ENCODE assay signal across 12 cellular contexts in genomic region chr20:45917790-45918141, GRCh38. TPM values are rescaled to one million over a fixed set of nuclear protein-coding genes. Genes with fewer than 3 reads are reported as not detected.
DNase-seq lines count a peak whose midpoint lies in the region; ATAC-seq and TF ChIP-seq lines count a peak whose summit lies in the region.
"Had no signal": no experiment of that assay in that cellular context is flagged by ENCODE, and none has a peak within 500 bp of the region (broad histone marks: within the 10 kb centered on the region; RNA-seq: fewer than 3 reads in every experiment).

No MANE protein-coding gene starts in this region.

- no peak for TF ChIP-seq POLR2A in stomach (IDR thresholded peaks at IDR 0.05)

- H3K4me3 ChIP-seq in dorsolateral prefrontal cortex (no peak overlapping the region), liver (ENCODE audit: low read depth in 1 of 3, low read length in 3 of 3) (no peak overlapping the region), stomach (no peak overlapping the region)

- H3K27ac ChIP-seq in dorsolateral prefrontal cortex (peak overlapping the region in 57 of 59 donors; percentile 5 to 93 (median 77)), liver (ENCODE audit: low read depth in 1 of 2, low read length in 2 of 2) (peak overlapping the region; percentile 54 to 64), stomach (peak overlapping the region; percentile 29 to 83 (median 52))
- H3K27ac ChIP-seq: foreskin keratinocyte had no signal

- H3K9me3 ChIP-seq in liver (ENCODE audit: control insufficient read depth in 4 of 4, low read length in 3 of 4) (no peaks in the 10 kb centered on the region), stomach (no peaks in the 10 kb centered on the region)

- TF ChIP-seq CTCF in dorsolateral prefrontal cortex (IDR thresholded peaks at IDR 0.05 in 54 of 56, conservative IDR thresholded peaks at IDR 0.05 in 2 of 56; ENCODE audit: low read depth in 1 of 56, partially characterized antibody in 56 of 56): no peak
- no peak for TF ChIP-seq CTCF in liver (IDR thresholded peaks at IDR 0.05; ENCODE audit: low read depth, low read length, missing input control)
- TF ChIP-seq CTCF in stomach (IDR thresholded peaks at IDR 0.05): no peak

- 79% methylated on average over 5 of the region's 5 CpGs for WGBS in liver
- 63 to 83% (median 70%) methylated on average over 5 of the region's 5 CpGs for WGBS in stomach, 5 donors

- H3K4me1 ChIP-seq in liver (ENCODE audit: control insufficient read depth in 4 of 4, insufficient read depth in 4 of 4, low read length in 3 of 4) (peaks cover 0 to 16% (median 2%) of the 10 kb centered on the region in 4 donors), stomach (peaks cover 19 to 67% (median 37%) of the 10 kb centered on the region in 4 donors)

- no peak for ATAC-seq in HG03159 (IDR thresholded peaks at IDR 0.05; ENCODE audit: unreplicated experiment)
- ATAC-seq: foreskin keratinocyte had no signal

- no peaks in the 10 kb centered on the region for H3K27me3 ChIP-seq in dorsolateral prefrontal cortex
- H3K27me3 ChIP-seq in liver (ENCODE audit: control insufficient read depth in 4 of 4, insufficient read depth in 4 of 4, low read length in 3 of 4): no peaks in the 10 kb centered on the region
- H3K27me3 ChIP-seq in stomach: no peaks in the 10 kb centered on the region

- no peak for TF ChIP-seq EP300 in stomach (IDR thresholded peaks at IDR 0.05)

- H3K36me3 ChIP-seq in liver (ENCODE audit: control insufficient read depth in 4 of 4, insufficient read depth in 3 of 4, low read depth in 1 of 4, low read length in 3 of 4) (no peaks in the 10 kb centered on the region), stomach (no peaks in the 10 kb centered on the region)

- intact Hi-C loops in dorsolateral prefrontal cortex (cut with DNase I) (no loop called here), stomach (cut with DNase I; ENCODE audit: low total_unique reads) (no loop called here)

- no peak for TF ChIP-seq RAD21 in liver (IDR thresholded peaks at IDR 0.05)

- DNase-seq in NCI-H524 treated with DMSO at 0.1 percent for 48 hours (lab: John Stamatoyannopoulos, UW) (peak; percentile 85), dorsolateral prefrontal cortex (peak in 4 of 10 donors; percentile 41 to 71 (median 63)), stomach (no peak), mucosa of gallbladder (ENCODE audit: low spot score) (no peak), KG1 (lab: John Stamatoyannopoulos, UW) (no peak), NCI-H1436 (lab: John Stamatoyannopoulos, UW) (no peak)
- DNase-seq: foreskin keratinocyte, MM.1S, NCI-H510A treated with DMSO at 0.1 percent for 48 hours had no signal

- no peak overlapping the region for H3K9ac ChIP-seq in liver (ENCODE audit: low read depth in 1 of 2, low read length in 2 of 2)

TF ChIP-seq in liver, 16 proteins besides CTCF, POLR2A, EP300 and RAD21:
- no peak for TF ChIP-seq NR2F2 (IDR thresholded peaks at IDR 0.05)

RNA-seq across cellular contexts. Expression of gene PLTP, which starts 5.8 kb away (rescaled TPM):
- total RNA-seq in dorsolateral prefrontal cortex (100 to 1,000 TPM in 9 of 120 experiments, 10 to 100 TPM in 111; 26.9 to 232 (median 59.4) TPM), liver (10 to 100 TPM; 66.5 to 69.5 TPM), stomach (100 to 1,000 TPM in 2 of 5 donors, 10 to 100 TPM in 3; 22.0 to 313 (median 70.1) TPM), mucosa of gallbladder (111 TPM)
- polyA plus RNA-seq in liver (10 to 100 TPM; 22.5 to 54.9 TPM), stomach (10 to 100 TPM; 51.5 to 58.6 (median 53.2) TPM)

RNA-seq across cellular contexts. Expression of gene PCIF1, which starts 16.7 kb away (rescaled TPM):
- total RNA-seq in dorsolateral prefrontal cortex (10 to 100 TPM; 20.4 to 44.7 (median 32.2) TPM), liver (10 to 100 TPM; 11.5 TPM), stomach (10 to 100 TPM; 22.2 to 41.4 (median 32.5) TPM), mucosa of gallbladder (29.3 TPM)
- polyA plus RNA-seq in liver (10 to 100 TPM in 1 of 2 donors, 1 to 10 TPM in 1; 9.2 to 12.4 TPM), stomach (10 to 100 TPM; 21.0 to 25.1 (median 21.1) TPM)

RNA-seq across cellular contexts. Expression of gene CTSA, which starts 26.6 kb away (rescaled TPM):
- 100 to 1,000 TPM in 102 of 120 experiments, 10 to 100 TPM in 18; 72.5 to 172 (median 116) TPM for total RNA-seq in dorsolateral prefrontal cortex
- total RNA-seq in liver: 10 to 100 TPM; 45.6 to 48.1 TPM
- 100 to 1,000 TPM; 105 to 151 TPM for polyA plus RNA-seq in liver
- 100 to 1,000 TPM in 3 of 5 donors, 10 to 100 TPM in 2; 29.9 to 292 (median 132) TPM for total RNA-seq in stomach
- polyA plus RNA-seq in stomach: 10 to 100 TPM; 30.1 to 66.9 (median 48.4) TPM
- total RNA-seq in mucosa of gallbladder: 153 TPM

RNA-seq across cellular contexts. Expression of gene NEURL2, which starts 26.8 kb away (rescaled TPM):
- 10 to 100 TPM in 6 of 120 experiments, 1 to 10 TPM in 114; 3.3 to 19.6 (median 7.1) TPM for total RNA-seq in dorsolateral prefrontal cortex
- 10 to 100 TPM in 1 of 2 donors, 1 to 10 TPM in 1; 4.1 to 14.5 TPM for total RNA-seq in liver
- 1 to 10 TPM; 3.7 to 6.2 TPM for polyA plus RNA-seq in liver
- total RNA-seq in stomach: 10 to 100 TPM in 2 of 5 donors, 1 to 10 TPM in 2, not detected in 1; 3.9 to 29.9 (median 9.6) TPM
- 1 to 10 TPM; 3.3 to 3.8 (median 3.7) TPM for polyA plus RNA-seq in stomach
- total RNA-seq in mucosa of gallbladder: 5.9 TPM

RNA-seq across cellular contexts. Expression of gene SPATA25, which starts 30.3 kb away (rescaled TPM):
- total RNA-seq in dorsolateral prefrontal cortex (1 to 10 TPM; 1.6 to 9.6 (median 4.6) TPM), liver (1 to 10 TPM; 1.6 to 7.6 TPM), stomach (10 to 100 TPM in 2 of 5 donors, 1 to 10 TPM in 1, not detected in 2; 4.2 to 15.5 (median 13.9) TPM), mucosa of gallbladder (2.8 TPM)
- polyA plus RNA-seq in liver (under 1 TPM; 0.43 to 0.80 TPM), stomach (under 1 TPM in 2 of 3 donors, not detected in 1; 0.50 to 0.85 TPM)
- polyA plus RNA-seq: CD14-positive monocyte had no signal
